ENCODE assay signal across 1 cellular context in the genomic region with DNA sequence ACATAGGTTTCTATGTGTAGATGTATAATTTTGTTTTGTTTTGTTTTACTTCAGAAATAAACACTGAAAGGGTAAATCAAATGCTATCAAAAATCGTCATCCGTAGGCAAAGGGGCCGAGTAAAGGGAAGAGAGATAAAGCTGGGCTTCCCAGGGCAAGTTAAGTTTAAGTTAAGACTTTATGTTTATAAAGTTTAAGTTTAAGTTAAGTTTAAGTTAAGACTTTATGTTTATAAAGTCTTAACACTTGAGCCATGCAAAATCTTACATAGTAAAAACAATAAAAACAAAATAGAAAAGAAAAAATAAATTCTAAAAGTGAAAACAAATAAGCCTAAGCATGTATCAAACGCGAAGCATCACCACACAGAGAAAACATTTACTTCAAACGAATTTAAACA.
TF ChIP-seq lines count a peak whose summit lies in the region.

No MANE protein-coding gene starts in this region.

TF ChIP-seq in A549, 52 proteins besides CTCF, POLR2A, EP300 and RAD21 (continued from another document):
- TF ChIP-seq, protein P1, sequence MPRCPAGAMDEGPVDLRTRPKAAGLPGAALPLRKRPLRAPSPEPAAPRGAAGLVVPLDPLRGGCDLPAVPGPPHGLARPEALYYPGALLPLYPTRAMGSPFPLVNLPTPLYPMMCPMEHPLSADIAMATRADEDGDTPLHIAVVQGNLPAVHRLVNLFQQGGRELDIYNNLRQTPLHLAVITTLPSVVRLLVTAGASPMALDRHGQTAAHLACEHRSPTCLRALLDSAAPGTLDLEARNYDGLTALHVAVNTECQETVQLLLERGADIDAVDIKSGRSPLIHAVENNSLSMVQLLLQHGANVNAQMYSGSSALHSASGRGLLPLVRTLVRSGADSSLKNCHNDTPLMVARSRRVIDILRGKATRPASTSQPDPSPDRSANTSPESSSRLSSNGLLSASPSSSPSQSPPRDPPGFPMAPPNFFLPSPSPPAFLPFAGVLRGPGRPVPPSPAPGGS (IDR thresholded peaks at IDR 0.05) = no peak
